ENCODE assay signal across 7 cellular contexts in the genomic region with DNA sequence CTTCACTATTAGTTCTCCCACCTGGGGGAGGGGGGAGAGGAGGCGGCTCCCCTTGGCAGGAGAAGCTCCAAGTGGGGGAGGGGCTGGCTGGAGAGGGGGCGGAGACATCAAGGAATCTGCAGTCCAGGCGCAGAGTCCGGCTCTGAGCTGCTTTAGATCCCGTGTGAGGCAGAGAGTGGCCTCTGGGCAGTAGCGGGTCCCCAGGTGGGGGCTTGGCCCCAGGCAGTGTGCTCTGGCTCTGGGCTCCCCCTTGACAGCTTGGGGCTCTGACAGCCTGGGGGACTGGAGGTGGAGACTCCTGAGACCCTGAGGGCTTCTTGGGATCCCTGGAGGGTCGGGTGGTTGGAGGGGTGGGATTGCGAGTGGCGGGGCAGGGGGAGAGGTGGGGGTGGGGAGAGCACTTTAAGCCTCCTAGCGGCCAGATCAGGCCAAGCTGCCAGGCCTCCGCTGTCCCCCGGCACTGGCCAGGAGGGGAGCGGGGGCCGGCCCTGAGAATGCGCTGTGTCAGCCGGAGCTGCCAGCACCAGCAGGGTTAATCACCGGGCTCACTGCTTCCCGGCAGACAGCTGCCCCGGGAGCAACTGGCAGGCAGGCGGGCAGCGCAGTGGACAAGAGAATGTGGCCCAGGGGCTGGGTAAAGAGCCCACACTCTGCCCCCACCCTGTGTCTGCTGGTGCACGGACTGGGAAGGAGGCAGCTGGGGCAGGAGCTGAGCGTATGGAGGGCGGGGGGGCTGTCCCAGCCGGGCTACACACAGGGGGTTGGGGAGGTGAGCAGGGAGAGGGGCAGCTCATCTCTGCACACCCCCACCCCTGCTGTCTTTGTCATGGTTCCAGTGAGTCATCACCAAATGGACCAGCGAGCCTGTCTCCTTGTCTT. TPM values are rescaled to one million over a fixed set of nuclear protein-coding genes. Genes with fewer than 3 reads are reported as not detected.
DNase-seq lines count a peak whose midpoint lies in the region; ATAC-seq and TF ChIP-seq lines count a peak whose summit lies in the region.

No MANE protein-coding gene starts in this region.

- DNase-seq in GM13976 (ENCODE audit: low spot score) (peak; percentile 66), esophagus squamous epithelium (lab: John Stamatoyannopoulos, UW) (no peak), nephron progenitor cell (peak; percentile 81), AML-193 (lab: John Stamatoyannopoulos, UW) (no peak)
- no peak for DNase-seq in stimulated activated CD4-positive, alpha-beta T cell treated with anti-CD3 and anti-CD28 coated beads, Interleukin-1b, Interleukin-23, amount 100 ng/mL, for 48 hours

- TF ChIP-seq POLR2A in esophagus squamous epithelium (IDR thresholded peaks at IDR 0.05) = no peak

- peaks cover 61 to 88% (median 69%) of the 10 kb centered on the region in 3 donors for H3K4me1 ChIP-seq in esophagus squamous epithelium

- H3K27ac Mint-ChIP-seq in nephron progenitor cell = no peak overlapping the region

- in situ Hi-C loops in GM13976 (cut with MboI; ENCODE audit: low sequenced_read_pairs, unreplicated experiment) = no loop called here

- H3K27ac ChIP-seq in esophagus squamous epithelium = peak overlapping the region; percentile 85 to 99 (median 97)

- peak overlapping the region; percentile 75 for H3K4me3 Mint-ChIP-seq in nephron progenitor cell

- H3K27me3 ChIP-seq in esophagus squamous epithelium = peaks cover 0 to 33% (median 0%) of the 10 kb centered on the region in 4 donors

- no peaks in the 10 kb centered on the region for H3K36me3 ChIP-seq in esophagus squamous epithelium

- peak; percentile 7 for TF ChIP-seq CTCF in GM13976 (IDR thresholded peaks at IDR 0.05; ENCODE audit: borderline replicate concordance, control extremely low read depth, extremely low read depth, insufficient read depth, missing control alignments)
- peak in 3 of 6 experiments; percentile 21 to 42 (median 28) for TF ChIP-seq CTCF in esophagus squamous epithelium (IDR thresholded peaks at IDR 0.05)
- TF ChIP-seq CTCF in nephron progenitor cell (IDR thresholded peaks at IDR 0.05) = peak; percentile 60

- peaks cover 6% of the 10 kb centered on the region for H3K9me3 Mint-ChIP-seq in nephron progenitor cell

- H3K4me3 ChIP-seq in esophagus squamous epithelium = peak overlapping the region in 3 of 4 donors; percentile 12 to 95 (median 87)

- WGBS in esophagus squamous epithelium, 2 donors = 0 to 2% methylated on average over 1 to 6 of the region's 26 CpGs

- H3K27me3 Mint-ChIP-seq in nephron progenitor cell (ENCODE audit: low read depth, poor library complexity) = no peaks in the 10 kb centered on the region

- no peaks in the 10 kb centered on the region for H3K9me3 ChIP-seq in esophagus squamous epithelium

- no peaks in the 10 kb centered on the region for H3K36me3 Mint-ChIP-seq in nephron progenitor cell (ENCODE audit: low read depth)

- intact Hi-C loops in esophagus squamous epithelium (cut with DNase I) = no loop called here

- H3K4me1 Mint-ChIP-seq in nephron progenitor cell = peaks cover 48% of the 10 kb centered on the region

- no peak for ATAC-seq in HG03439 (IDR thresholded peaks at IDR 0.05; ENCODE audit: unreplicated experiment)

TF ChIP-seq in PFSK-1, 5 proteins besides CTCF, POLR2A, EP300 and RAD21:
- TF ChIP-seq TAF1 (IDR thresholded peaks at IDR 0.05; ENCODE audit: borderline replicate concordance, insufficient read depth, low read length) (no peak), POLR2AphosphoS5 (IDR thresholded peaks at IDR 0.05; ENCODE audit: low read depth, low read length) (no peak), SIN3A (IDR thresholded peaks at IDR 0.05; ENCODE audit: borderline replicate concordance, insufficient read depth, low read length) (no peak), REST (IDR thresholded peaks at IDR 0.05; ENCODE audit: insufficient read depth in 1 of 2, low read depth in 2 of 2, low read length in 2 of 2) (no peak), FOXP2 (optimal IDR thresholded peaks at IDR 0.05; ENCODE audit: borderline replicate concordance, extremely low read depth, extremely low read length, insufficient read depth) (peak; percentile 47)

RNA-seq across cellular contexts. Expression of gene LAMA5, which starts 1.8 kb away (rescaled TPM):
- 85.7 TPM for polyA plus RNA-seq in PFSK-1 (2012; ENCODE audit: insufficient read length, low read depth)
- total RNA-seq in esophagus squamous epithelium = 100 to 1,000 TPM in 2 of 4 donors, 10 to 100 TPM in 2; 60.4 to 127 (median 98.9) TPM

RNA-seq across cellular contexts. Expression of gene RPS21, which starts 18.0 kb away (rescaled TPM):
- 8,194 TPM for polyA plus RNA-seq in PFSK-1 (2012; ENCODE audit: insufficient read length, low read depth)
- 1,000 to 10,000 TPM in 3 of 4 donors, 100 to 1,000 TPM in 1; 819 to 3,701 (median 3,102) TPM for total RNA-seq in esophagus squamous epithelium

RNA-seq across cellular contexts. Expression of gene CABLES2, which starts 38.2 kb away (rescaled TPM):
- 10.4 TPM for polyA plus RNA-seq in PFSK-1 (2012; ENCODE audit: insufficient read length, low read depth)
- total RNA-seq in esophagus squamous epithelium = 1 to 10 TPM; 2.0 to 3.8 (median 2.2) TPM

RNA-seq across cellular contexts. Expression of gene RBBP8NL, which starts 58.5 kb away (rescaled TPM):
- polyA plus RNA-seq in PFSK-1 (2012; ENCODE audit: insufficient read length, low read depth) = not detected
- 1 to 10 TPM; 1.1 to 6.2 (median 4.0) TPM for total RNA-seq in esophagus squamous epithelium

Comparison
In these comparisons a context has a peak if more than half of its experiments do, and no peak if none do; other contexts are left out.
1. DNase-seq: peak in GM13976 (single experiment) and nephron progenitor cell (single experiment); none in esophagus squamous epithelium (single experiment), AML-193 (0 of 2) and stimulated activated CD4-positive, alpha-beta T cell treated with anti-CD3 and anti-CD28 coated beads, Interleukin-1b, Interleukin-23, amount 100 ng/mL, for 48 hours (single experiment).